8 cellular contexts compared by ENCODE assay signal in genomic region chr21:23853796-23854379, GRCh38.
DNase-seq lines count a peak whose midpoint lies in the region; ATAC-seq and TF ChIP-seq lines count a peak whose summit lies in the region.

No MANE protein-coding gene starts in this region.

- peak; percentile 23 to 69 (median 58) for TF ChIP-seq CTCF in adrenal gland (IDR thresholded peaks at IDR 0.05)
- peak; percentile 36 to 55 (median 46) for TF ChIP-seq CTCF in right lobe of liver (IDR thresholded peaks at IDR 0.05)
- TF ChIP-seq CTCF in ovary (IDR thresholded peaks at IDR 0.05): no peak

- WGBS in adrenal gland, 4 donors: 6 to 20% (median 8%) methylated on average over 1 of the region's 1 CpG
- 8% methylated on average over 1 of the region's 1 CpG for WGBS in right lobe of liver (ENCODE audit: insufficient coverage, low coverage, low lambda C conversion rate, missing lambda C conversion rate)
- 6 to 18% (median 15%) methylated on average over 1 of the region's 1 CpG for WGBS in ovary, 3 donors

- TF ChIP-seq POLR2A in adrenal gland (IDR thresholded peaks at IDR 0.05) (no peak), right lobe of liver (IDR thresholded peaks at IDR 0.05) (no peak), ovary (IDR thresholded peaks at IDR 0.05) (no peak)

- H3K36me3 ChIP-seq in adrenal gland (replicated peaks in 1 of 2) (no peaks in the 10 kb centered on the region), right lobe of liver (no peaks in the 10 kb centered on the region), ovary (no peaks in the 10 kb centered on the region)

- H3K4me3 ChIP-seq in adrenal gland (no peak overlapping the region), right lobe of liver (no peak overlapping the region), ovary (no peak overlapping the region)

- intact Hi-C loops in adrenal gland (cut with DNase I) (loop anchor here in 1 of 2 donors (10.0 kb wide), 2 partner anchors 111 to 661 kb away; no protein-coding TSS in a partner anchor), right lobe of liver (cut with DNase I) (no loop called here), ovary (cut with DNase I) (no loop called here)

- TF ChIP-seq EP300 in ovary (IDR thresholded peaks at IDR 0.05): no peak

- no peaks in the 10 kb centered on the region for H3K9me3 ChIP-seq in adrenal gland (replicated peaks in 1 of 3)
- H3K9me3 ChIP-seq in right lobe of liver: no peaks in the 10 kb centered on the region
- H3K9me3 ChIP-seq in ovary: no peaks in the 10 kb centered on the region

- peak; percentile 35 for DNase-seq in DMS53 (lab: John Stamatoyannopoulos, UW)
- DNase-seq in NCI-H146 treated with DMSO at 0.1 percent for 48 hours (lab: John Stamatoyannopoulos, UW; ENCODE audit: unreplicated experiment): peak; percentile 36
- peak in 1 of 7 donors; percentile 19 for DNase-seq in adrenal gland
- DNase-seq in right lobe of liver: no peak
- no peak for DNase-seq in ovary
- DNase-seq in activated T-cell treated with anti-CD3 and anti-CD28 coated beads for 4 hours: no peak
- DNase-seq in stimulated activated CD8-positive, alpha-beta memory T cell treated with anti-CD3 and anti-CD28 coated beads, Interleukin-4, amount 100 ng/mL, for 48 hours: no peak

- H3K27me3 ChIP-seq in adrenal gland: no peaks in the 10 kb centered on the region
- H3K27me3 ChIP-seq in right lobe of liver: no peaks in the 10 kb centered on the region
- H3K27me3 ChIP-seq in ovary: no peaks in the 10 kb centered on the region

- H3K4me1 ChIP-seq in adrenal gland (replicated peaks in 1 of 2): no peaks in the 10 kb centered on the region
- H3K4me1 ChIP-seq in right lobe of liver: no peaks in the 10 kb centered on the region
- no peaks in the 10 kb centered on the region for H3K4me1 ChIP-seq in ovary (ENCODE audit: insufficient read depth)

- H3K27ac ChIP-seq in adrenal gland (no peak overlapping the region), right lobe of liver (no peak overlapping the region), ovary (no peak overlapping the region)

- ATAC-seq in GM21381 (IDR thresholded peaks at IDR 0.05; ENCODE audit: unreplicated experiment) (peak; percentile 66), right lobe of liver (peak; percentile 61 to 72 (median 70))

Comparison
In these comparisons a context has a peak if more than half of its experiments do, and no peak if none do; other contexts are left out.
1. DNase-seq: peak in DMS53 (single experiment) and NCI-H146 treated with DMSO at 0.1 percent for 48 hours (single experiment); none in right lobe of liver (0 of 3), ovary (0 of 5), activated T-cell treated with anti-CD3 and anti-CD28 coated beads for 4 hours (single experiment) and stimulated activated CD8-positive, alpha-beta memory T cell treated with anti-CD3 and anti-CD28 coated beads, Interleukin-4, amount 100 ng/mL, for 48 hours (single experiment).
2. CTCF ChIP-seq: peak in adrenal gland (6 of 6) and right lobe of liver (4 of 4); none in ovary (0 of 3).